ENCODE assay signal across 11 cellular contexts in genomic region chr3:141261472-141262171, GRCh38. TPM values are rescaled to one million over a fixed set of nuclear protein-coding genes. Genes with fewer than 3 reads are reported as not detected.
A peak's percentile ranks its signal among the peaks of the same experiment; 100 is the strongest.
DNase-seq lines count a peak whose midpoint lies in the region; ATAC-seq and TF ChIP-seq lines count a peak whose summit lies in the region.
"Had no signal": no experiment of that assay in that cellular context is flagged by ENCODE, and none has a peak within 500 bp of the region (broad histone marks: within the 10 kb centered on the region; RNA-seq: fewer than 3 reads in every experiment).

No MANE protein-coding gene starts in this region.

- H3K9me3 ChIP-seq in HAP-1: no peaks in the 10 kb centered on the region
- no peaks in the 10 kb centered on the region for H3K9me3 ChIP-seq in esophagus squamous epithelium
- H3K9me3 ChIP-seq: neutrophil had no signal

- ATAC-seq in activated CD8-positive, alpha-beta T cell treated with anti-CD3 and anti-CD28 coated beads, Interleukin-2, amount 10 ng/mL, durations not matched to agents 7 days and 5 days: no peak
- ATAC-seq in naive thymus-derived CD8-positive, alpha-beta T cell: no peak
- ATAC-seq in foreskin keratinocyte: no peak

- H3K27ac Mint-ChIP-seq in activated CD8-positive, alpha-beta T cell treated with anti-CD3 and anti-CD28 coated beads, Interleukin-2, amount 10 ng/mL, durations not matched to agents 7 days and 5 days: peak overlapping the region; percentile 72
- peak overlapping the region in 9 of 10 donors; percentile 9 to 86 (median 72) for H3K27ac Mint-ChIP-seq in naive thymus-derived CD8-positive, alpha-beta T cell

- whole genome bisulfite sequencing in esophagus squamous epithelium, 2 donors: 81 to 87% methylated on average over 7 of the region's 7 CpGs

- no peaks in the 10 kb centered on the region; the same call in 1 of the 2 replicates for H3K36me3 ChIP-seq in HAP-1 (replicated peaks)
- peaks cover 0 to 8% (median 0%) of the 10 kb centered on the region in 3 donors for H3K36me3 ChIP-seq in esophagus squamous epithelium

- TF ChIP-seq CTCF in foreskin keratinocyte (conservative IDR thresholded peaks at IDR 0.05) (no peak), esophagus squamous epithelium (IDR thresholded peaks at IDR 0.05) (no peak)

- in situ Hi-C loops in HAP-1 (cut with MboI; ENCODE audit: low sequenced_read_pairs): no loop called here

- DNase-seq in NCI-H2081 (lab: John Stamatoyannopoulos, UW) (peak; percentile 50 to 63), NCI-H2081 treated with DMSO at 0.1 percent for 48 hours (lab: John Stamatoyannopoulos, UW) (no peak), MV-4-11 (lab: John Stamatoyannopoulos, UW) (peak; percentile 42), HAP-1 (ENCODE audit: low spot score in 2 of 2) (no peak), foreskin keratinocyte (no peak), esophagus squamous epithelium (lab: John Stamatoyannopoulos, UW) (no peak)
- DNase-seq in activated CD8-positive, alpha-beta T cell treated with anti-CD3 and anti-CD28 coated beads, Interleukin-2, amount 10 ng/mL, durations not matched to agents 7 days and 5 days: no peak
- DNase-seq in naive thymus-derived CD8-positive, alpha-beta T cell: no peak

- H3K27ac ChIP-seq in foreskin keratinocyte (no peak overlapping the region), esophagus squamous epithelium (no peak overlapping the region)
- H3K27ac ChIP-seq: epithelial cell of prostate, neutrophil had no signal

- no peaks in the 10 kb centered on the region for H3K27me3 ChIP-seq in HAP-1 (ENCODE audit: low read depth)
- no peaks in the 10 kb centered on the region for H3K27me3 ChIP-seq in foreskin keratinocyte
- H3K27me3 ChIP-seq in esophagus squamous epithelium: no peaks in the 10 kb centered on the region
- H3K27me3 ChIP-seq: neutrophil had no signal

- H3K4me1 ChIP-seq in HAP-1: peaks cover 6% of the 10 kb centered on the region
- H3K4me1 ChIP-seq in foreskin keratinocyte: no peaks in the 10 kb centered on the region
- H3K4me1 ChIP-seq in esophagus squamous epithelium: no peaks in the 10 kb centered on the region

- no peaks in the 10 kb centered on the region for H3K27me3 Mint-ChIP-seq in activated CD8-positive, alpha-beta T cell treated with anti-CD3 and anti-CD28 coated beads, Interleukin-2, amount 10 ng/mL, durations not matched to agents 7 days and 5 days (ENCODE audit: low read depth)
- H3K27me3 Mint-ChIP-seq in naive thymus-derived CD8-positive, alpha-beta T cell: no peaks in the 10 kb centered on the region

- POLR2A ChIA-PET in activated CD8-positive, alpha-beta T cell treated with anti-CD3 and anti-CD28 coated beads, Interleukin-2, amount 10 ng/mL, durations not matched to agents 7 days and 5 days (lab: Charles Lee): interaction anchor here (1.5 kb wide), 1 partner anchor 30 kb away, joined by 4 read pairs; the partner anchor contains the start of gene PXYLP1
- POLR2A ChIA-PET in naive thymus-derived CD8-positive, alpha-beta T cell (lab: Charles Lee): interaction anchor here (1.3 kb wide), 1 partner anchor 30 kb away, joined by 6 read pairs; the partner anchor contains the start of gene PXYLP1

- H3K36me3 Mint-ChIP-seq in activated CD8-positive, alpha-beta T cell treated with anti-CD3 and anti-CD28 coated beads, Interleukin-2, amount 10 ng/mL, durations not matched to agents 7 days and 5 days (ENCODE audit: low read depth): peaks cover 33% of the 10 kb centered on the region
- peaks cover 0 to 47% (median 21%) of the 10 kb centered on the region in 3 donors for H3K36me3 Mint-ChIP-seq in naive thymus-derived CD8-positive, alpha-beta T cell

- H3K4me3 Mint-ChIP-seq in activated CD8-positive, alpha-beta T cell treated with anti-CD3 and anti-CD28 coated beads, Interleukin-2, amount 10 ng/mL, durations not matched to agents 7 days and 5 days: no peak overlapping the region
- H3K4me3 Mint-ChIP-seq in naive thymus-derived CD8-positive, alpha-beta T cell: peak overlapping the region in 2 of 10 donors; percentile 26 to 38

- H3K4me1 Mint-ChIP-seq in activated CD8-positive, alpha-beta T cell treated with anti-CD3 and anti-CD28 coated beads, Interleukin-2, amount 10 ng/mL, durations not matched to agents 7 days and 5 days (ENCODE audit: low read depth): peaks cover 41% of the 10 kb centered on the region
- H3K4me1 Mint-ChIP-seq in naive thymus-derived CD8-positive, alpha-beta T cell: peaks cover 14 to 81% (median 36%) of the 10 kb centered on the region in 4 donors

- CTCF ChIA-PET in activated CD8-positive, alpha-beta T cell treated with anti-CD3 and anti-CD28 coated beads, Interleukin-2, amount 10 ng/mL, durations not matched to agents 7 days and 5 days (lab: Charles Lee): interaction anchor here (0.9 to 1.6 kb wide), 2 partner anchors 18 to 30 kb away, joined by 3 to 9 read pairs; partner anchors contain the start of gene PXYLP1

- H3K9me3 Mint-ChIP-seq in activated CD8-positive, alpha-beta T cell treated with anti-CD3 and anti-CD28 coated beads, Interleukin-2, amount 10 ng/mL, durations not matched to agents 7 days and 5 days (ENCODE audit: insufficient read depth): no peaks in the 10 kb centered on the region
- no peaks in the 10 kb centered on the region for H3K9me3 Mint-ChIP-seq in naive thymus-derived CD8-positive, alpha-beta T cell

- intact Hi-C loops in esophagus squamous epithelium (cut with DNase I): no loop called here

- no peak for TF ChIP-seq POLR2A in esophagus squamous epithelium (IDR thresholded peaks at IDR 0.05)

- H3K4me3 ChIP-seq in HAP-1 (no peak overlapping the region), esophagus squamous epithelium (no peak overlapping the region)
- H3K4me3 ChIP-seq: smooth muscle cell had no signal

RNA-seq across cellular contexts. Expression of gene PXYLP1, which starts 30.0 kb away (rescaled TPM):
- 10 to 100 TPM; 15.0 to 16.5 TPM for total RNA-seq in activated CD8-positive, alpha-beta T cell treated with anti-CD3 and anti-CD28 coated beads, Interleukin-2, amount 10 ng/mL, durations not matched to agents 7 days and 5 days
- total RNA-seq in naive thymus-derived CD8-positive, alpha-beta T cell: 10 to 100 TPM; 34.4 to 36.9 TPM
- 10 to 100 TPM in 2 of 3 donors, 1 to 10 TPM in 1; 9.9 to 18.3 (median 16.9) TPM for polyA plus RNA-seq in naive thymus-derived CD8-positive, alpha-beta T cell
- 3.0 and 3.9 TPM in 2 replicates for total RNA-seq in foreskin keratinocyte
- polyA plus RNA-seq in foreskin keratinocyte: 1.8 and 1.9 TPM in 2 replicates
- total RNA-seq in esophagus squamous epithelium: 1 to 10 TPM; 2.9 to 7.8 (median 4.1) TPM

Comparison
In these comparisons a context has a peak if more than half of its experiments do, and no peak if none do; other contexts are left out.
1. DNase-seq: peak in NCI-H2081 (2 of 2) and MV-4-11 (single experiment); none in NCI-H2081 treated with DMSO at 0.1 percent for 48 hours (single experiment), activated CD8-positive, alpha-beta T cell treated with anti-CD3 and anti-CD28 coated beads, Interleukin-2, amount 10 ng/mL, durations not matched to agents 7 days and 5 days (single experiment), naive thymus-derived CD8-positive, alpha-beta T cell (0 of 10), HAP-1 (0 of 2), foreskin keratinocyte (0 of 2) and esophagus squamous epithelium (single experiment).